Comparison of ENCODE assay signal across 8 cellular contexts in genomic region chr13:31896427-31896826, GRCh38.
DNase-seq lines count a peak whose midpoint lies in the region; ATAC-seq, FAIRE-seq and TF ChIP-seq lines count a peak whose summit lies in the region.

No MANE protein-coding gene starts in this region.

- H3K4me1 Mint-ChIP-seq in astrocyte (ENCODE audit: low read depth, unreplicated experiment) (peaks cover 3% of the 10 kb centered on the region), osteocyte (ENCODE audit: unreplicated experiment) (peaks cover 33% of the 10 kb centered on the region)

- FAIRE-seq in astrocyte (lab: Jason Lieb, UNC), result no peak
- FAIRE-seq in RCC 7860 (lab: Jason Lieb, UNC), result no peak
- no peak for FAIRE-seq in HTR-8/SVneo (lab: Jason Lieb, UNC)

- H3K9me3 Mint-ChIP-seq in astrocyte (ENCODE audit: unreplicated experiment) (peaks cover 5% of the 10 kb centered on the region), osteocyte (ENCODE audit: unreplicated experiment) (peaks cover 7% of the 10 kb centered on the region)

- no peak for TF ChIP-seq CTCF in astrocyte (IDR thresholded peaks at IDR 0.05; ENCODE audit: insufficient read depth, low read depth, low read length)
- no peak for TF ChIP-seq CTCF in osteocyte (IDR thresholded peaks at IDR 0.05)

- peaks cover 1% of the 10 kb centered on the region for H3K36me3 Mint-ChIP-seq in astrocyte (ENCODE audit: low read depth, unreplicated experiment)
- H3K36me3 Mint-ChIP-seq in osteocyte (ENCODE audit: unreplicated experiment), result no peaks in the 10 kb centered on the region

- H3K27me3 Mint-ChIP-seq in astrocyte (ENCODE audit: low read depth, unreplicated experiment) (peaks cover 1% of the 10 kb centered on the region), osteocyte (ENCODE audit: unreplicated experiment) (peaks cover 10% of the 10 kb centered on the region)

- peak overlapping the region; percentile 2 for H3K4me2 ChIP-seq in astrocyte (ENCODE audit: low read length)

- no peak overlapping the region for H3K9ac ChIP-seq in astrocyte (ENCODE audit: low read length)

- H2AFZ ChIP-seq in astrocyte (ENCODE audit: low read depth, low read length), result no peak overlapping the region

- H3K4me3 Mint-ChIP-seq in astrocyte (ENCODE audit: unreplicated experiment) (no peak overlapping the region), osteocyte (ENCODE audit: unreplicated experiment) (no peak overlapping the region)

- ATAC-seq in GM18511 (IDR thresholded peaks at IDR 0.05; ENCODE audit: unreplicated experiment) (peak; percentile 69), HG02885 (IDR thresholded peaks at IDR 0.05; ENCODE audit: poor library complexity, unreplicated experiment) (peak; percentile 61)

- H3K36me3 ChIP-seq in astrocyte (ENCODE audit: insufficient read depth, low read length), result no peaks in the 10 kb centered on the region

- H3K27ac Mint-ChIP-seq in astrocyte (ENCODE audit: unreplicated experiment), result peak overlapping the region; percentile 47
- peak overlapping the region; percentile 69 for H3K27ac Mint-ChIP-seq in osteocyte (ENCODE audit: unreplicated experiment)

- no peaks in the 10 kb centered on the region for H3K4me1 ChIP-seq in astrocyte (ENCODE audit: insufficient read depth, low read length)

- no peaks in the 10 kb centered on the region for H3K9me3 ChIP-seq in astrocyte (ENCODE audit: insufficient read depth, low read depth, low read length)

- no peaks in the 10 kb centered on the region for H3K27me3 ChIP-seq in astrocyte (ENCODE audit: insufficient read depth, low read length)

- no peak overlapping the region for H3K27ac ChIP-seq in astrocyte (ENCODE audit: low read depth, low read length)

- no peaks in the 10 kb centered on the region for H3K79me2 ChIP-seq in astrocyte (ENCODE audit: insufficient read depth, low read length)

- no peaks in the 10 kb centered on the region for H4K20me1 ChIP-seq in astrocyte (ENCODE audit: insufficient read depth, low read length)

- no peak overlapping the region for H3K4me3 ChIP-seq in astrocyte (ENCODE audit: insufficient read depth, low read depth, low read length)

- DNase-seq in astrocyte (ENCODE audit: low read depth) (peak; percentile 70), osteocyte (ENCODE audit: extremely low spot score, unreplicated experiment) (no peak), RCC 7860 (ENCODE audit: low spot score) (no peak), HTR-8/SVneo (ENCODE audit: insufficient read length, low spot score) (no peak)
- DNase-seq in activated CD4-positive, alpha-beta T cell treated with anti-CD3 and anti-CD28 coated beads, Interleukin-2, amount 50 U/mL, for 1 hour, result no peak
- no peak for DNase-seq in effector CD4-positive, alpha-beta T cell
